In genomic region chr4:6279582-6280289, GRCh38 we compare ENCODE assay signal across 1 cellular context.
TF ChIP-seq lines count a peak whose summit lies in the region.

No MANE protein-coding gene starts in this region.

TF ChIP-seq in K562, 482 proteins besides CTCF, POLR2A, EP300 and RAD21 (continued from another document):
- TF ChIP-seq, protein P1, sequence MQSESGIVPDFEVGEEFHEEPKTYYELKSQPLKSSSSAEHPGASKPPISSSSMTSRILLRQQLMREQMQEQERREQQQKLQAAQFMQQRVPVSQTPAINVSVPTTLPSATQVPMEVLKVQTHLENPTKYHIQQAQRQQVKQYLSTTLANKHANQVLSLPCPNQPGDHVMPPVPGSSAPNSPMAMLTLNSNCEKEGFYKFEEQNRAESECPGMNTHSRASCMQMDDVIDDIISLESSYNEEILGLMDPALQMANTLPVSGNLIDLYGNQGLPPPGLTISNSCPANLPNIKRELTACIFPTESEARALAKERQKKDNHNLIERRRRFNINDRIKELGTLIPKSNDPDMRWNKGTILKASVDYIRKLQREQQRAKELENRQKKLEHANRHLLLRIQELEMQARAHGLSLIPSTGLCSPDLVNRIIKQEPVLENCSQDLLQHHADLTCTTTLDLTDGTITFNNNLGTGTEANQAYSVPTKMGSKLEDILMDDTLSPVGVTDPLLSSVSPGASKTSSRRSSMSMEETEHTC (IDR thresholded peaks at IDR 0.05) = no peak
